In the genomic region with DNA sequence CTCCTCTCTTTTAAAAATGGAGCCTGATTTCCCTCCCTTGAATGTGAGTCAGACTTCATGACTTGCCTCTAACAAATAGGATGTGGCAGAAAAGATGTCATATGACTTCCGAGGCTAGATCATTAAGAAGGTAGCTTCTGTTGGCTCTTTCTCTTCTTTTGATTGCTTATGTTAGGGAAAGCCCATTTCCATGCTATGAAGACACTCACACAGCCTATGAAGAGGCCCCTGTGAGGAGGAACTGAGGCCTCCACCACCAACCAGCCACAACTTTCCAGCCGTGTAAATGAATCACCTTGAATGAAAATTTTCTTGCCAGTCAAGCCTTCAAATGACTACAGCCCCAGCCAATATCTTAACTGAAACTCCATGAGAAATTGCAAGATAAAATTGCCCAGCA, we compare ENCODE assay signal across 13 cellular contexts.
DNase-seq lines count a peak whose midpoint lies in the region; ATAC-seq and TF ChIP-seq lines count a peak whose summit lies in the region.
"Had no signal": no experiment of that assay in that cellular context is flagged by ENCODE, and none has a peak within 500 bp of the region (broad histone marks: within the 10 kb centered on the region; RNA-seq: fewer than 3 reads in every experiment).

No MANE protein-coding gene starts in this region.

- H2BK15ac ChIP-seq in neuronal stem cell (ENCODE audit: low read length), result no peak overlapping the region

- H3K27me3 ChIP-seq in foreskin keratinocyte (no peaks in the 10 kb centered on the region), neuronal stem cell (ENCODE audit: control insufficient read depth in 3 of 3, insufficient read depth in 3 of 3, low read depth in 1 of 3, low read length in 3 of 3) (no peaks in the 10 kb centered on the region)

- H3K4me3 ChIP-seq in neuronal stem cell (ENCODE audit: low read length in 2 of 2), result no peak overlapping the region
- H3K4me3 ChIP-seq: GM23248 had no signal

- no peaks in the 10 kb centered on the region for H3K9me3 ChIP-seq in neuronal stem cell (replicated peaks in 1 of 2; ENCODE audit: control insufficient read depth in 2 of 2, insufficient read depth in 1 of 2, low read depth in 1 of 2, low read length in 2 of 2)

- no peak overlapping the region for H4K91ac ChIP-seq in neuronal stem cell (ENCODE audit: low read depth, low read length, poor library complexity)

- H3K4ac ChIP-seq in neuronal stem cell (ENCODE audit: low read length), result no peak overlapping the region

- H2BK12ac ChIP-seq in neuronal stem cell (ENCODE audit: low read length), result no peak overlapping the region

- H3K18ac ChIP-seq in neuronal stem cell (ENCODE audit: low read length), result no peak overlapping the region

- no peak overlapping the region for H3K23ac ChIP-seq in neuronal stem cell (ENCODE audit: low read depth, low read length, poor library complexity)

- H2AFZ ChIP-seq in neuronal stem cell (ENCODE audit: low read length), result peak overlapping the region; percentile 22
- H2AFZ ChIP-seq: GM23248 had no signal

- no peaks in the 10 kb centered on the region for H3K79me1 ChIP-seq in neuronal stem cell (ENCODE audit: low read depth, low read length)

- H2AK5ac ChIP-seq in neuronal stem cell (ENCODE audit: low read depth, low read length), result no peak overlapping the region

- ATAC-seq in HG02981 (IDR thresholded peaks at IDR 0.05; ENCODE audit: unreplicated experiment) (peak; percentile 43), foreskin keratinocyte (peak; percentile 10), GM18909 (IDR thresholded peaks at IDR 0.05; ENCODE audit: poor library complexity, unreplicated experiment) (no peak)
- ATAC-seq: HCT116 had no signal

- no peak overlapping the region for H3K9ac ChIP-seq in neuronal stem cell (ENCODE audit: low read depth, low read length, poor library complexity)
- H3K9ac ChIP-seq: GM23248 had no signal

- H3K4me2 ChIP-seq in neuronal stem cell (ENCODE audit: insufficient read depth, low read length, poor library complexity, severe bottlenecking), result no peak overlapping the region

- H3K4me1 ChIP-seq in foreskin keratinocyte, result peaks cover 24% of the 10 kb centered on the region
- H3K4me1 ChIP-seq in neuronal stem cell (ENCODE audit: control insufficient read depth in 2 of 2, insufficient read depth in 1 of 2, low read depth in 1 of 2, low read length in 2 of 2), result peaks cover 4 to 19% of the 10 kb centered on the region in 2 donors

- TF ChIP-seq CTCF in foreskin keratinocyte (conservative IDR thresholded peaks at IDR 0.05) (no peak), GM10266 (IDR thresholded peaks at IDR 0.05; ENCODE audit: control insufficient read depth, insufficient read depth, low read depth, missing control alignments) (no peak)

- H3K27ac ChIP-seq in foreskin keratinocyte, result no peak overlapping the region
- H3K27ac ChIP-seq in neuronal stem cell (replicated peaks; ENCODE audit: low read length), result no peak overlapping the region
- H3K27ac ChIP-seq: GM23248 had no signal

- DNase-seq in HT1080 (ENCODE audit: low read depth) (peak; percentile 19), foreskin keratinocyte (peak; percentile 5 to 29), neuronal stem cell (ENCODE audit: low spot score) (no peak), hypothalamus (lab: John Stamatoyannopoulos, UW) (no peak), GM10266 (ENCODE audit: extremely low spot score) (no peak)
- DNase-seq: C1 segment of cervical spinal cord; CD4-positive, alpha-beta T cell; DND-41; GDM1; GM23248 had no signal

- H2BK120ac ChIP-seq in neuronal stem cell (ENCODE audit: low read depth, low read length), result no peak overlapping the region

- no peak overlapping the region for H3K14ac ChIP-seq in neuronal stem cell (ENCODE audit: low read length)

- no peaks in the 10 kb centered on the region for H3K36me3 ChIP-seq in neuronal stem cell (replicated peaks in 1 of 2; ENCODE audit: control insufficient read depth in 2 of 2, insufficient read depth in 2 of 2, low read length in 2 of 2)

- WGBS in neuronal stem cell (ENCODE audit: extremely low coverage in 2 of 2, insufficient read length in 2 of 2, insufficient replicate concordance in 1 of 2), 2 donors, result no CpG with 5 or more reads among the region's 2 CpGs

- no peak overlapping the region for H4K8ac ChIP-seq in neuronal stem cell (ENCODE audit: low read depth, low read length)

- no peak overlapping the region for H2BK5ac ChIP-seq in neuronal stem cell (ENCODE audit: low read length)

Comparison
In these comparisons a context has a peak if more than half of its experiments do, and no peak if none do; other contexts are left out.
1. DNase-seq: peak in HT1080 (single experiment) and foreskin keratinocyte (2 of 2); none in neuronal stem cell (single experiment), hypothalamus (0 of 51) and GM10266 (single experiment).